ENCODE assay signal across 18 cellular contexts in the genomic region with DNA sequence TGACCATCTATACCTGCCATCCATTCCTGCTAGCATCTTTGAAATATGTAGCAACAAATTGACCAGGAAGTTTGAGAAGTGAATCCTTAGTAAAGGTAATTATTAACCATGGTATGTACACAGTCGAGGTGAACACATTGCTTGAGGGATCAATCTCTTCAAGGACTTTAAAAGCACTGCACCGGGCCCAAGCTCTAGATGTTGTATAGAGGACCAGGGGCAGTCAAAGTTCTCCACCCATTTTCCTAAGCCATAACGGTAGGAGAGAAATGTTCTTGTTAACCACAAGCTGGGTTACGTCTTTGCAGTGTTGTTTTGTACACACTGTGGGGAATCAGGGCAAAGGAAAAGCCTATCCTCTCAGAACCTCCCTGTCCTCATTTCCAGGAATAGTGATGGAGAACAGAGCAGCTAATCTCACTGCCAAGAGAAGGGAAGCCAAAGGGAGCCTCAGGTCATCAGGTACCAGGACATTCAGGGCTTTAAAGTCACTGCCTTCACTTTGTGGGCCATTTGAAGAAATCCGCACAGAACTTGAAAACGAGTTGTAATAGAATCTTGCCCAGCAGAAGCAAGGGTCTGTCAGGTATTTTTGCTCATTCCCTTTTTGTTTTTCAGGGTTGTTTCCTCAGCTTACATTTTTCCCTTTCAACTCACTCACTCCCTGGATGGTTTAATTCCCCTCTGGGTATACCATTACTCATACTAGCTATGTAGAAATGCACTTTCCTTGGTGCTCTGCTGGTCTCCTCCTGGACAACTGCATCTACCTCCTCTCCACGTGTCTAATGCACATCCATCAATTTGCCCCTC. TPM values are rescaled to one million over a fixed set of nuclear protein-coding genes. Genes with fewer than 3 reads are reported as not detected.
DNase-seq lines count a peak whose midpoint lies in the region; ATAC-seq and TF ChIP-seq lines count a peak whose summit lies in the region.
"Had no signal": no experiment of that assay in that cellular context is flagged by ENCODE, and none has a peak within 500 bp of the region (broad histone marks: within the 10 kb centered on the region; RNA-seq: fewer than 3 reads in every experiment).

No MANE protein-coding gene starts in this region.

- H3K9me3 ChIP-seq in psoas muscle, result no peaks in the 10 kb centered on the region
- H3K9me3 ChIP-seq: thoracic aorta had no signal

- intact Hi-C loops in psoas muscle (cut with DNase I), result loop anchor here in 1 of 2 donors (10.0 kb wide), 1 partner anchor 106 kb away; no protein-coding TSS in a partner anchor

- WGBS in psoas muscle, 3 donors, result 45 to 56% (median 51%) methylated on average over 7 of the region's 7 CpGs

- ATAC-seq in psoas muscle (peak; percentile 59 to 92 (median 84)), GM18511 (IDR thresholded peaks at IDR 0.05; ENCODE audit: unreplicated experiment) (no peak)
- ATAC-seq: T-cell had no signal

- DNase-seq in DMS53 (lab: John Stamatoyannopoulos, UW), result peak; percentile 78
- peak; percentile 28 for DNase-seq in M059J (ENCODE audit: low read depth)
- peak; percentile 65 for DNase-seq in hepatic stellate cell (ENCODE audit: low spot score)
- DNase-seq in psoas muscle, result no peak
- DNase-seq in activated gamma-delta T cell (lab: John Stamatoyannopoulos, UW), result no peak
- DNase-seq in A172 (ENCODE audit: low spot score), result no peak
- DNase-seq in HuH-7.5 (ENCODE audit: low spot score), result no peak
- DNase-seq: activated B cell treated with CpG ODN at 0.5 μM for 24 hours; activated naive CD4-positive, alpha-beta T cell treated with anti-CD3 and anti-CD28 coated beads for 36 hours; caudate nucleus; DND-41; head of caudate nucleus; NCI-H1105 treated with DMSO at 0.1 percent for 48 hours; T-cell had no signal

- peaks cover 0 to 7% of the 10 kb centered on the region in 2 donors for H3K36me3 ChIP-seq in psoas muscle (ENCODE audit: insufficient read depth in 1 of 2, low read depth in 1 of 2)
- H3K36me3 ChIP-seq: thoracic aorta had no signal

- TF ChIP-seq CTCF in psoas muscle (IDR thresholded peaks at IDR 0.05), result no peak

- H3K27me3 ChIP-seq in psoas muscle (ENCODE audit: insufficient read depth in 3 of 3, low read length in 2 of 3), result no peaks in the 10 kb centered on the region

- H3K27ac ChIP-seq in psoas muscle, result peak overlapping the region; percentile 48

- H3K4me3 ChIP-seq in psoas muscle, result no peak overlapping the region
- H3K4me3 ChIP-seq: thoracic aorta had no signal

- peaks cover 17% of the 10 kb centered on the region for H3K4me1 ChIP-seq in psoas muscle

RNA-seq across cellular contexts. Expression of a gene that starts 5.3 kb away (rescaled TPM):
- total RNA-seq in M059J (2014; rRNA removed; shearing (Covaris generic)), result 6.1 and 12.4 TPM in 2 replicates
- 10 to 100 TPM; 13.1 to 56.2 (median 25.0) TPM for total RNA-seq in psoas muscle
- polyA plus RNA-seq in psoas muscle, result 10 to 100 TPM in 1 of 3 donors, 1 to 10 TPM in 2; 2.7 to 24.2 (median 7.0) TPM
- total RNA-seq in A172 (2014; rRNA removed; shearing (Covaris generic)), result 29.8 and 30.6 TPM in 2 replicates

RNA-seq across cellular contexts. Expression of a gene that starts 22.7 kb away (rescaled TPM):
- not detected in 2 replicates for total RNA-seq in M059J (2014; rRNA removed; shearing (Covaris generic))
- under 1 TPM; 0.21 to 0.71 (median 0.24) TPM for total RNA-seq in psoas muscle
- polyA plus RNA-seq in psoas muscle, result under 1 TPM; 0.09 to 0.29 (median 0.13) TPM
- 0.10 and 0.34 TPM in 2 replicates for total RNA-seq in A172 (2014; rRNA removed; shearing (Covaris generic))
- total RNA-seq: activated B cell treated with CpG ODN at 0.5 μM for 24 hours, OCI-LY7, T-cell had no signal
- polyA plus RNA-seq: BJ had no signal

Comparison
In these comparisons a context has a peak if more than half of its experiments do, and no peak if none do; other contexts are left out.
1. DNase-seq: peak in DMS53 (single experiment), M059J (single experiment) and hepatic stellate cell (single experiment); none in psoas muscle (0 of 2), activated gamma-delta T cell (single experiment), A172 (single experiment) and HuH-7.5 (single experiment).